Comparison of ENCODE assay signal across 8 cellular contexts in the genomic region with DNA sequence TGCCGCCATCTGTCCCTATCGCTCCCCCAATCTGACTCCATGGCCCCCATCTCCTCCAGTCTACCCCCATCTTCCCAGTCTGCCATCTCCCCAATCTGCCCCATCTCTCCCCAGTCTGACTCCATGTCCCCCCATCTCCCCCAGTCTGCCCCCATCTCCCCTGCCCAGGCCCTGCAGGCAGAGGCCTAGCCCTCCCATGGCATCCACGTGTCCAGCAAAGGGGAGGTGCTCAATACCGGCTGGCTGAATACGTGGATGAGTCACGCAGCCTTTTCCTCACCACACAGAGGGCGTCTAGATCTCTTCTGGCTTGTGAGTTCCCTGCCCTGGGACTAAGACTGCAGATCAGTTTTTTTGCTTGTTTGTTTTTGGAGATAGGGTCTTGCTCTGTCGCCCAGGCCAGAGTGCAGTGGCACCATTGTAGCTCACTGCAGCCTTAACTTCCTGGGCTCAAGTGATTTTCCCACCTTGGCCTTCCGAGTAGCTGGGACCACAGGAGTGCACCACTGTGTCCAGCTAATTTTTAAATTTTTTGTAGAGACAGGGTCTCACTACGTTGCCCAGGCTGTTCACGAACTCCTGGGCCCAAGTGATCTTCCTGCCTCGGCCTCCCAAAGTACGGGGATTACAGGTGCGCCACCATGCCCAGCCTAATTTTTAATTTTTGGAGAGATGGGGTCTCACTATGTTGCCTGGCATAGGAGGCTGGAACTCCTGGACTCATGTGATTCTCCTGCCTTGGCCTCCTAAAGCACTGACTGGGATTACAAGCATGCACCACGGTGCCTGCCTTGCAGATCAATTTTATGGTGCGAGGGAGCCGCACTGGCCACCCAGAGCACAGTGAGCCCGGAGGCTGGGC. TPM values are rescaled to one million over a fixed set of nuclear protein-coding genes. Genes with fewer than 3 reads are reported as not detected.
DNase-seq lines count a peak whose midpoint lies in the region; ATAC-seq and TF ChIP-seq lines count a peak whose summit lies in the region.

No MANE protein-coding gene starts in this region.

- H3K27ac ChIP-seq in RWPE2 (ENCODE audit: poor library complexity, severe bottlenecking) (peak overlapping the region; percentile 77), stomach smooth muscle (ENCODE audit: low read length) (peak overlapping the region; percentile 95)

- H3K36me3 Mint-ChIP-seq in nephron progenitor cell (ENCODE audit: low read depth) = peaks cover 7% of the 10 kb centered on the region

- H3K9me3 ChIP-seq in RWPE2 (ENCODE audit: severe bottlenecking) = no peaks in the 10 kb centered on the region
- H3K9me3 ChIP-seq in stomach smooth muscle (ENCODE audit: control insufficient read depth in 2 of 2, low read length in 2 of 2) = no peaks in the 10 kb centered on the region

- H3K9me3 Mint-ChIP-seq in nephron progenitor cell = peaks cover under 1% of the 10 kb centered on the region

- peak overlapping the region; percentile 78 for H3K4me3 ChIP-seq in RWPE2 (ENCODE audit: severe bottlenecking)
- peak overlapping the region; percentile 50 for H3K4me3 ChIP-seq in fibroblast of villous mesenchyme (ENCODE audit: low read depth, low read length)
- H3K4me3 ChIP-seq in stomach smooth muscle (ENCODE audit: low read length in 2 of 2) = peak overlapping the region; percentile 49 to 78

- DNase-seq in DMS 273 (lab: John Stamatoyannopoulos, UW; ENCODE audit: unreplicated experiment) (peak; percentile 92), HS-27A (ENCODE audit: low read depth) (peak; percentile 29), RWPE2 (ENCODE audit: low spot score) (peak; percentile 90), fibroblast of villous mesenchyme (ENCODE audit: low read depth) (peak; percentile 95), nephron progenitor cell (no peak)
- DNase-seq in activated effector memory CD4-positive, alpha-beta T cell treated with anti-CD3 and anti-CD28 coated beads, Interleukin-2, amount 50 U/mL, for 16 hours = peak; percentile 86

- H3K9ac ChIP-seq in stomach smooth muscle (ENCODE audit: low read length in 2 of 2) = peak overlapping the region; percentile 68 to 88

- H3K4me1 Mint-ChIP-seq in nephron progenitor cell = peaks cover 63% of the 10 kb centered on the region

- H3K27me3 Mint-ChIP-seq in nephron progenitor cell (ENCODE audit: low read depth, poor library complexity) = peaks cover 13% of the 10 kb centered on the region

- ATAC-seq in RWPE2 (ENCODE audit: low read depth) = peak; percentile 92
- ATAC-seq in HG02571 (IDR thresholded peaks at IDR 0.05; ENCODE audit: unreplicated experiment) = no peak

- H3K4me1 ChIP-seq in RWPE2 (ENCODE audit: insufficient read depth, poor library complexity, severe bottlenecking) (peaks cover 5% of the 10 kb centered on the region), stomach smooth muscle (ENCODE audit: control insufficient read depth, insufficient read depth, low read length) (peaks cover 29% of the 10 kb centered on the region)

- TF ChIP-seq CTCF in RWPE2 (IDR thresholded peaks at IDR 0.05; ENCODE audit: poor library complexity, severe bottlenecking) (no peak), fibroblast of villous mesenchyme (IDR thresholded peaks at IDR 0.05; ENCODE audit: insufficient read depth, low read depth, low read length) (no peak), nephron progenitor cell (IDR thresholded peaks at IDR 0.05) (no peak)

- H3K27me3 ChIP-seq in RWPE2 (ENCODE audit: insufficient read depth, poor library complexity, severe bottlenecking) (no peaks in the 10 kb centered on the region), stomach smooth muscle (ENCODE audit: control insufficient read depth in 1 of 2, insufficient read depth in 2 of 2, low read length in 2 of 2) (no peaks in the 10 kb centered on the region)

- peaks cover 22% of the 10 kb centered on the region for H3K36me3 ChIP-seq in RWPE2 (ENCODE audit: low read depth)
- H3K36me3 ChIP-seq in stomach smooth muscle (ENCODE audit: control insufficient read depth in 2 of 2, insufficient read depth in 2 of 2, low read length in 2 of 2) = peaks cover 5 to 9% of the 10 kb centered on the region in 2 donors

- peak overlapping the region; percentile 78 for H3K27ac Mint-ChIP-seq in nephron progenitor cell

- peak overlapping the region; percentile 76 for H3K4me3 Mint-ChIP-seq in nephron progenitor cell

RNA-seq across cellular contexts. Expression of gene GPR146, which starts 15.3 kb away (rescaled TPM):
- under 0.01 TPM in 1 of 2 replicates, not detected in the other for total RNA-seq in fibroblast of villous mesenchyme

RNA-seq across cellular contexts. Expression of gene CYP2W1, which starts 46.0 kb away (rescaled TPM):
- under 0.01 TPM in 1 of 2 replicates, not detected in the other for total RNA-seq in fibroblast of villous mesenchyme

RNA-seq across cellular contexts. Expression of gene COX19, which starts 53.7 kb away (rescaled TPM):
- 7.4 and 8.2 TPM in 2 replicates for total RNA-seq in fibroblast of villous mesenchyme

RNA-seq across cellular contexts. Expression of gene GPER1, which starts 58.9 kb away (rescaled TPM):
- total RNA-seq in fibroblast of villous mesenchyme = 1.9 and 2.6 TPM in 2 replicates
